34 cellular contexts compared by ENCODE assay signal in genomic region chr22:19187716-19188563, GRCh38. TPM values are rescaled to one million over a fixed set of nuclear protein-coding genes. Genes with fewer than 3 reads are reported as not detected.
"Had no signal": no experiment of that assay in that cellular context is flagged by ENCODE, and none has a peak within 500 bp of the region (broad histone marks: within the 10 kb centered on the region; RNA-seq: fewer than 3 reads in every experiment).

No MANE protein-coding gene starts in this region.

- DNase-seq: activated CD4-positive, alpha-beta T cell treated with anti-CD3 and anti-CD28 coated beads, Interleukin-2, amount 10 ng/mL, durations not matched to agents 24 days and 14 days; activated CD4-positive, alpha-beta T cell treated with anti-CD3 and anti-CD28 coated beads, Interleukin-2, amount 50 U/mL, for 4 hours; activated CD8-positive, alpha-beta T cell treated with anti-CD3 and anti-CD28 coated beads for 36 hours; activated effector memory CD4-positive, alpha-beta T cell treated with anti-CD3 and anti-CD28 coated beads, Interleukin-2, amount 50 U/mL, for 16 hours; activated naive CD4-positive, alpha-beta T cell; activated naive CD4-positive, alpha-beta T cell treated with anti-CD3 and anti-CD28 coated beads, Interleukin-2, amount 50 U/mL, for 16 hours; activated naive CD8-positive, alpha-beta T cell treated with anti-CD3 and anti-CD28 coated beads for 36 hours; activated T-cell treated with anti-CD3 and anti-CD28 coated beads, Interleukin-2, amount 50 U/mL, for 1 hour; activated T-cell treated with anti-CD3 and anti-CD28 coated beads, Interleukin-2, amount 50 U/mL, for 72 hours; amniotic stem cell; brain microvascular endothelial cell; Karpas-422; KBM-7; NCI-H1105; NCI-H1417 treated with DMSO at 0.1 percent for 48 hours; NCI-H187 treated with DMSO at 0.1 percent for 48 hours; NCI-H2081 treated with DMSO at 0.1 percent for 48 hours; NCI-H226; NCI-H446 treated with DMSO at 0.1 percent for 48 hours; NCI-H524; NCI-H69; Peyer's patch; RPMI8226; SHP77 treated with DMSO at 0.1 percent for 48 hours had no signal

- H3K9me3 Mint-ChIP-seq: activated CD4-positive, alpha-beta T cell treated with anti-CD3 and anti-CD28 coated beads, Interleukin-2, amount 10 ng/mL, durations not matched to agents 24 days and 14 days; activated CD8-positive, alpha-beta T cell treated with anti-CD3 and anti-CD28 coated beads for 36 hours; activated naive CD8-positive, alpha-beta T cell treated with anti-CD3 and anti-CD28 coated beads for 36 hours; activated T-cell treated with anti-CD3 and anti-CD28 coated beads, Interleukin-2, amount 50 U/mL, for 72 hours; activated T-helper 17 cell treated with anti-CD3 and anti-CD28 coated beads, Interleukin-2, amount 50 U/mL, for 72 hours; central memory CD8-positive, alpha-beta T cell; T-helper 1 cell treated with Interleukin-12 subunit alpha and Interleukin-12 subunit beta and Interleukin-4 antibody, amounts not matched to agents 30 μg/mL and 1 μg/mL, for 36 hours; T-helper 2 cell treated with Interferon-gamma antibody and Interleukin-4, amounts not matched to agents 5 μg/mL and 100 μg/mL, for 36 hours had no signal

- H3K27ac Mint-ChIP-seq: activated CD4-positive, alpha-beta T cell treated with anti-CD3 and anti-CD28 coated beads, Interleukin-2, amount 10 ng/mL, durations not matched to agents 24 days and 14 days; activated CD8-positive, alpha-beta T cell treated with anti-CD3 and anti-CD28 coated beads for 36 hours; activated naive CD8-positive, alpha-beta T cell treated with anti-CD3 and anti-CD28 coated beads for 36 hours; activated T-cell treated with anti-CD3 and anti-CD28 coated beads, Interleukin-2, amount 50 U/mL, for 72 hours; activated T-helper 17 cell treated with anti-CD3 and anti-CD28 coated beads, Interleukin-2, amount 50 U/mL, for 72 hours; T-helper 1 cell treated with Interleukin-12 subunit alpha and Interleukin-12 subunit beta and Interleukin-4 antibody, amounts not matched to agents 30 μg/mL and 1 μg/mL, for 36 hours; T-helper 2 cell treated with Interferon-gamma antibody and Interleukin-4, amounts not matched to agents 5 μg/mL and 100 μg/mL, for 36 hours had no signal

- H3K36me3 Mint-ChIP-seq: activated naive CD8-positive, alpha-beta T cell treated with anti-CD3 and anti-CD28 coated beads for 36 hours had no signal

- H3K4me1 Mint-ChIP-seq: activated CD4-positive, alpha-beta T cell treated with anti-CD3 and anti-CD28 coated beads, Interleukin-2, amount 10 ng/mL, durations not matched to agents 24 days and 14 days; activated naive CD8-positive, alpha-beta T cell treated with anti-CD3 and anti-CD28 coated beads for 36 hours; activated T-helper 17 cell treated with anti-CD3 and anti-CD28 coated beads, Interleukin-2, amount 50 U/mL, for 72 hours; central memory CD8-positive, alpha-beta T cell had no signal

- ATAC-seq: activated CD8-positive, alpha-beta T cell treated with anti-CD3 and anti-CD28 coated beads for 36 hours; activated T-cell treated with anti-CD3 and anti-CD28 coated beads, Interleukin-2, amount 50 U/mL, for 72 hours; activated T-helper 17 cell treated with anti-CD3 and anti-CD28 coated beads, Interleukin-2, amount 50 U/mL, for 72 hours; SK-N-SH treated with all-trans-retinoic acid at 6 μM for 48 hours had no signal

- H3K4me3 ChIP-seq: cardiac muscle cell, Peyer's patch had no signal

- H3K4me3 Mint-ChIP-seq: activated CD4-positive, alpha-beta T cell treated with anti-CD3 and anti-CD28 coated beads, Interleukin-2, amount 10 ng/mL, durations not matched to agents 24 days and 14 days; activated CD8-positive, alpha-beta T cell treated with anti-CD3 and anti-CD28 coated beads for 36 hours; activated naive CD8-positive, alpha-beta T cell treated with anti-CD3 and anti-CD28 coated beads for 36 hours; activated T-cell treated with anti-CD3 and anti-CD28 coated beads, Interleukin-2, amount 50 U/mL, for 72 hours; activated T-helper 17 cell treated with anti-CD3 and anti-CD28 coated beads, Interleukin-2, amount 50 U/mL, for 72 hours; central memory CD8-positive, alpha-beta T cell; T-helper 1 cell treated with Interleukin-12 subunit alpha and Interleukin-12 subunit beta and Interleukin-4 antibody, amounts not matched to agents 30 μg/mL and 1 μg/mL, for 36 hours; T-helper 2 cell treated with Interferon-gamma antibody and Interleukin-4, amounts not matched to agents 5 μg/mL and 100 μg/mL, for 36 hours had no signal

- H3K36me3 ChIP-seq: brain microvascular endothelial cell, cardiac muscle cell, Peyer's patch had no signal

- H3K27me3 ChIP-seq: brain microvascular endothelial cell, cardiac muscle cell, Peyer's patch had no signal

- H3K4me1 ChIP-seq: Peyer's patch had no signal

- H3K9me3 ChIP-seq: Peyer's patch had no signal

- H3K27me3 Mint-ChIP-seq: activated CD4-positive, alpha-beta T cell treated with anti-CD3 and anti-CD28 coated beads, Interleukin-2, amount 10 ng/mL, durations not matched to agents 24 days and 14 days; activated CD8-positive, alpha-beta T cell treated with anti-CD3 and anti-CD28 coated beads for 36 hours; activated naive CD8-positive, alpha-beta T cell treated with anti-CD3 and anti-CD28 coated beads for 36 hours; activated T-helper 17 cell treated with anti-CD3 and anti-CD28 coated beads, Interleukin-2, amount 50 U/mL, for 72 hours had no signal

- H3K27ac ChIP-seq: brain microvascular endothelial cell, cardiac muscle cell, Peyer's patch had no signal

RNA-seq across cellular contexts. Expression of gene GSC2, which starts 37.8 kb away (rescaled TPM):
- total RNA-seq: activated CD4-positive, alpha-beta T cell treated with anti-CD3 and anti-CD28 coated beads, Interleukin-2, amount 10 ng/mL, durations not matched to agents 24 days and 14 days; activated CD8-positive, alpha-beta memory T cell treated with anti-CD3 and anti-CD28 coated beads for 36 hours; activated CD8-positive, alpha-beta T cell treated with anti-CD3 and anti-CD28 coated beads for 36 hours; activated naive CD8-positive, alpha-beta T cell treated with anti-CD3 and anti-CD28 coated beads for 36 hours; activated T-cell treated with anti-CD3 and anti-CD28 coated beads, Interleukin-2, amount 50 U/mL, for 72 hours; activated T-helper 17 cell treated with anti-CD3 and anti-CD28 coated beads, Interleukin-2, amount 50 U/mL, for 72 hours; aorta; cardiac muscle cell; MCF 10A; Peyer's patch; SK-MEL-5 had no signal
- polyA plus RNA-seq: aorta, cardiac muscle cell had no signal

RNA-seq across cellular contexts. Expression of gene TSSK2, which starts 56.8 kb away (rescaled TPM):
- total RNA-seq: activated CD4-positive, alpha-beta T cell treated with anti-CD3 and anti-CD28 coated beads, Interleukin-2, amount 10 ng/mL, durations not matched to agents 24 days and 14 days; activated CD8-positive, alpha-beta memory T cell treated with anti-CD3 and anti-CD28 coated beads for 36 hours; activated CD8-positive, alpha-beta T cell treated with anti-CD3 and anti-CD28 coated beads for 36 hours; activated naive CD8-positive, alpha-beta T cell treated with anti-CD3 and anti-CD28 coated beads for 36 hours; activated T-cell treated with anti-CD3 and anti-CD28 coated beads, Interleukin-2, amount 50 U/mL, for 72 hours; activated T-helper 17 cell treated with anti-CD3 and anti-CD28 coated beads, Interleukin-2, amount 50 U/mL, for 72 hours; aorta; cardiac muscle cell; MCF 10A; SK-MEL-5 had no signal
- polyA plus RNA-seq: cardiac muscle cell had no signal
